8 cellular contexts compared by ENCODE assay signal in genomic region chr15:31367021-31367729, GRCh38. TPM values are rescaled to one million over a fixed set of nuclear protein-coding genes. Genes with fewer than 3 reads are reported as not detected.
A peak's percentile ranks its signal among the peaks of the same experiment; 100 is the strongest.
DNase-seq lines count a peak whose midpoint lies in the region; ATAC-seq and TF ChIP-seq lines count a peak whose summit lies in the region.

No MANE protein-coding gene starts in this region.

- H3K56ac ChIP-seq in H9 (ENCODE audit: insufficient read length, low read depth, low read length): no peak overlapping the region

- H3K23ac ChIP-seq in H9 (ENCODE audit: insufficient read length, low read depth, low read length): no peak overlapping the region

- no peak overlapping the region for H2AFZ ChIP-seq in H9 (ENCODE audit: low read length)

- H2BK120ac ChIP-seq in H9 (ENCODE audit: low read depth, low read length, poor library complexity, severe bottlenecking): no peak overlapping the region

- H4K8ac ChIP-seq in H9 (replicated peaks; ENCODE audit: insufficient read length, low read depth, low read length): no peak overlapping the region

- H3K9ac ChIP-seq in H9 (ENCODE audit: extremely low read depth, insufficient read length, low read length): no peak overlapping the region

- H2BK5ac ChIP-seq in H9 (ENCODE audit: insufficient read length, low read length): no peak overlapping the region

- H3K36me3 Mint-ChIP-seq in H9 (ENCODE audit: insufficient read depth in 1 of 3, low read depth in 3 of 3): peaks cover 4 to 21% (median 5%) of the 10 kb centered on the region in 3 experiments; a peak in 5 of 7 replicates
- peaks cover 11 to 26% of the 10 kb centered on the region in 2 donors for H3K36me3 Mint-ChIP-seq in activated T-cell treated with anti-CD3 and anti-CD28 coated beads, Interleukin-2, amount 50 U/mL, for 72 hours (ENCODE audit: insufficient read depth in 2 of 2)

- no peak overlapping the region for H3K18ac ChIP-seq in H9 (ENCODE audit: insufficient read length, low read depth, low read length)

- H3K79me2 ChIP-seq in H9 (ENCODE audit: insufficient read depth, low read length): no peaks in the 10 kb centered on the region; the same call in 1 of the 2 replicates

- H3K27me3 Mint-ChIP-seq in H9 (ENCODE audit: low read depth): no peaks in the 10 kb centered on the region; the same call in none of the 2 replicates
- no peaks in the 10 kb centered on the region for H3K27me3 Mint-ChIP-seq in activated T-cell treated with anti-CD3 and anti-CD28 coated beads, Interleukin-2, amount 50 U/mL, for 72 hours (ENCODE audit: low read depth)
- H3K27me3 Mint-ChIP-seq in stimulated activated naive CD8-positive, alpha-beta T cell treated with anti-CD3 and anti-CD28 coated beads, Interleukin-15, amount 100 ng/mL, for 72 hours: no peaks in the 10 kb centered on the region

- H3K4me1 Mint-ChIP-seq in H9: peaks cover 74 to 80% of the 10 kb centered on the region in 2 experiments
- peaks cover 91% of the 10 kb centered on the region for H3K4me1 Mint-ChIP-seq in activated T-cell treated with anti-CD3 and anti-CD28 coated beads, Interleukin-2, amount 50 U/mL, for 72 hours (ENCODE audit: low read depth)
- H3K4me1 Mint-ChIP-seq in stimulated activated naive CD8-positive, alpha-beta T cell treated with anti-CD3 and anti-CD28 coated beads, Interleukin-15, amount 100 ng/mL, for 72 hours: peaks cover 100% of the 10 kb centered on the region

- peaks cover 2% of the 10 kb centered on the region for H3K23me2 ChIP-seq in H9 (ENCODE audit: insufficient read length, low read depth, low read length, poor library complexity, severe bottlenecking)

- H3K4me3 ChIP-seq in right cardiac atrium (ENCODE audit: low read length) (no peak overlapping the region), MG63 (no peak overlapping the region)

- H2BK15ac ChIP-seq in H9 (ENCODE audit: low read depth, low read length): no peak overlapping the region

- H3K4me1 ChIP-seq in H9 (ENCODE audit: insufficient read depth, low read length) (peaks cover 21% of the 10 kb centered on the region), right cardiac atrium (ENCODE audit: control insufficient read depth, insufficient read depth, low read length) (peaks cover 38% of the 10 kb centered on the region)

- peaks cover 4% of the 10 kb centered on the region; the same call in 1 of the 2 replicates for H3K36me3 ChIP-seq in MG63

- H3K14ac ChIP-seq in H9 (ENCODE audit: insufficient read depth, low read length): peak overlapping the region; percentile 39; the same call in 1 of the 2 replicates

- DNase-seq in H9 (no peak), right cardiac atrium (peak; percentile 39 to 86 (median 74)), MG63 (no peak), DMS114 treated with DMSO at 0.1 percent for 48 hours (lab: John Stamatoyannopoulos, UW; ENCODE audit: unreplicated experiment) (no peak), RKO (ENCODE audit: low spot score) (no peak), GM13977 (ENCODE audit: low spot score) (no peak)
- no peak for DNase-seq in activated T-cell treated with anti-CD3 and anti-CD28 coated beads, Interleukin-2, amount 50 U/mL, for 72 hours
- DNase-seq in stimulated activated naive CD8-positive, alpha-beta T cell treated with anti-CD3 and anti-CD28 coated beads, Interleukin-15, amount 100 ng/mL, for 72 hours: peak in 1 of 2 donors; percentile 24

- WGBS in H9 (ENCODE audit: extremely low coverage, insufficient read length, low lambda C conversion rate): no CpG with 5 or more reads among the region's 11 CpGs
- 49% methylated on average over 11 of the region's 11 CpGs for WGBS in right cardiac atrium

- H4K91ac ChIP-seq in H9 (ENCODE audit: insufficient read length, low read depth, low read length): no peak overlapping the region

- TF ChIP-seq CTCF in H9 (conservative IDR thresholded peaks at IDR 0.05): no peak
- TF ChIP-seq CTCF in GM13977 (IDR thresholded peaks at IDR 0.05; ENCODE audit: extremely low read depth, insufficient read depth, missing control alignments): no peak

- no peak overlapping the region for H3T11ph ChIP-seq in H9 (ENCODE audit: low read length)

- H4K20me1 ChIP-seq in H9 (ENCODE audit: control insufficient read depth, insufficient read depth, insufficient read length): no peaks in the 10 kb centered on the region

- peak overlapping the region in 2 of 3 experiments; percentile 35 to 61; a peak in 2 of 7 replicates for H3K27ac Mint-ChIP-seq in H9
- H3K27ac Mint-ChIP-seq in activated T-cell treated with anti-CD3 and anti-CD28 coated beads, Interleukin-2, amount 50 U/mL, for 72 hours: peak overlapping the region; percentile 82
- H3K27ac Mint-ChIP-seq in stimulated activated naive CD8-positive, alpha-beta T cell treated with anti-CD3 and anti-CD28 coated beads, Interleukin-15, amount 100 ng/mL, for 72 hours: peak overlapping the region; percentile 94 to 96

- peaks cover 4 to 6% of the 10 kb centered on the region in 2 experiments; a peak in 3 of 5 replicates for H3K9me3 Mint-ChIP-seq in H9
- H3K9me3 Mint-ChIP-seq in activated T-cell treated with anti-CD3 and anti-CD28 coated beads, Interleukin-2, amount 50 U/mL, for 72 hours: peaks cover 0 to 2% of the 10 kb centered on the region in 2 donors
- peaks cover 3 to 12% of the 10 kb centered on the region in 2 donors for H3K9me3 Mint-ChIP-seq in stimulated activated naive CD8-positive, alpha-beta T cell treated with anti-CD3 and anti-CD28 coated beads, Interleukin-15, amount 100 ng/mL, for 72 hours

- H3K79me1 ChIP-seq in H9 (ENCODE audit: insufficient read depth, low read depth, low read length, poor library complexity, severe bottlenecking): no peaks in the 10 kb centered on the region

- intact Hi-C loops in right cardiac atrium (cut with DNase I): loop anchor here in 2 of 4 donors (5.0 to 10.0 kb wide), 2 partner anchors 40 to 68 kb away; partner anchors contain the start of gene KLF13 (in 1 of the 2)

- H2AK5ac ChIP-seq in H9 (ENCODE audit: insufficient read length, low read length): no peak overlapping the region

- H2BK12ac ChIP-seq in H9 (ENCODE audit: insufficient read length, low read depth, low read length): no peak overlapping the region

- peak; percentile 5 for ATAC-seq in activated T-cell treated with anti-CD3 and anti-CD28 coated beads, Interleukin-2, amount 50 U/mL, for 72 hours (replicated peaks in 1 of 2)
- ATAC-seq in right cardiac atrium: peak; percentile 8 to 12
- ATAC-seq in stimulated activated naive CD8-positive, alpha-beta T cell treated with anti-CD3 and anti-CD28 coated beads, Interleukin-15, amount 100 ng/mL, for 72 hours: peak; percentile 6

- peak overlapping the region; percentile 23 for H3K4me2 ChIP-seq in H9 (ENCODE audit: insufficient read depth, insufficient read length, low read length)

- H2BK20ac ChIP-seq in H9 (ENCODE audit: low read depth, low read length, poor library complexity, severe bottlenecking): no peak overlapping the region

- H3K27me3 ChIP-seq in H9 (ENCODE audit: insufficient read depth, low read length) (no peaks in the 10 kb centered on the region), right cardiac atrium (ENCODE audit: control insufficient read depth, insufficient read depth) (no peaks in the 10 kb centered on the region), MG63 (no peaks in the 10 kb centered on the region)

- no peak overlapping the region for H4K5ac ChIP-seq in H9 (ENCODE audit: insufficient read length, low read depth, low read length)

- H3K4me3 Mint-ChIP-seq in H9: no peak overlapping the region
- H3K4me3 Mint-ChIP-seq in activated T-cell treated with anti-CD3 and anti-CD28 coated beads, Interleukin-2, amount 50 U/mL, for 72 hours: peak overlapping the region; percentile 81 to 87
- H3K4me3 Mint-ChIP-seq in stimulated activated naive CD8-positive, alpha-beta T cell treated with anti-CD3 and anti-CD28 coated beads, Interleukin-15, amount 100 ng/mL, for 72 hours: peak overlapping the region; percentile 78 to 84

- H3K27ac ChIP-seq in H9 (ENCODE audit: insufficient read length, low read depth, low read length) (no peak overlapping the region), right cardiac atrium (ENCODE audit: low read length) (peak overlapping the region; percentile 98)

- H3K4ac ChIP-seq in H9 (ENCODE audit: low read depth, low read length): no peak overlapping the region

- H3K9me3 ChIP-seq in H9 (ENCODE audit: control insufficient read depth, low read depth, low read length): no peaks in the 10 kb centered on the region
- no peaks in the 10 kb centered on the region for H3K9me3 ChIP-seq in right cardiac atrium (ENCODE audit: control insufficient read depth, low read length)
- H3K9me3 ChIP-seq in MG63: no peaks in the 10 kb centered on the region; the same call in 1 of the 2 replicates

- in situ Hi-C loops in GM13977 (cut with MboI; ENCODE audit: low pct_unique_long_range_greater_than_20kb, low sequenced_read_pairs, unreplicated experiment): no loop called here

RNA-seq across cellular contexts. Expression of gene KLF13, which starts 40.5 kb away (rescaled TPM):
- total RNA-seq in H9 (2021): 30.6 and 33.4 TPM in 2 replicates
- 100 to 1,000 TPM; 260 to 273 TPM for total RNA-seq in activated T-cell treated with anti-CD3 and anti-CD28 coated beads, Interleukin-2, amount 50 U/mL, for 72 hours
- 100 to 1,000 TPM in 2 of 4 donors, 10 to 100 TPM in 2; 42.3 to 108 (median 88.2) TPM for total RNA-seq in right cardiac atrium
- polyA plus RNA-seq in right cardiac atrium: 52.7 TPM
- 39.1 and 47.2 TPM in 2 replicates for total RNA-seq in MG63 (2014; rRNA removed; shearing (Covaris generic); ENCODE audit: low replicate concordance)

Comparison
In these comparisons a context has a peak if more than half of its experiments do, and no peak if none do; other contexts are left out.
1. DNase-seq: peak in right cardiac atrium (3 of 3); none in H9 (single experiment), activated T-cell treated with anti-CD3 and anti-CD28 coated beads, Interleukin-2, amount 50 U/mL, for 72 hours (0 of 2), MG63 (single experiment), DMS114 treated with DMSO at 0.1 percent for 48 hours (single experiment), RKO (single experiment) and GM13977 (single experiment).
2. H3K4me3 Mint-ChIP-seq: peak in activated T-cell treated with anti-CD3 and anti-CD28 coated beads, Interleukin-2, amount 50 U/mL, for 72 hours (2 of 2) and stimulated activated naive CD8-positive, alpha-beta T cell treated with anti-CD3 and anti-CD28 coated beads, Interleukin-15, amount 100 ng/mL, for 72 hours (2 of 2); none in H9 (0 of 2).
3. Peak in every context shown above with its lines, with median percentiles within 50 percentile points of each other: H3K27ac Mint-ChIP-seq and ATAC-seq.